Comparison of ENCODE assay signal across 22 cellular contexts in the genomic region with DNA sequence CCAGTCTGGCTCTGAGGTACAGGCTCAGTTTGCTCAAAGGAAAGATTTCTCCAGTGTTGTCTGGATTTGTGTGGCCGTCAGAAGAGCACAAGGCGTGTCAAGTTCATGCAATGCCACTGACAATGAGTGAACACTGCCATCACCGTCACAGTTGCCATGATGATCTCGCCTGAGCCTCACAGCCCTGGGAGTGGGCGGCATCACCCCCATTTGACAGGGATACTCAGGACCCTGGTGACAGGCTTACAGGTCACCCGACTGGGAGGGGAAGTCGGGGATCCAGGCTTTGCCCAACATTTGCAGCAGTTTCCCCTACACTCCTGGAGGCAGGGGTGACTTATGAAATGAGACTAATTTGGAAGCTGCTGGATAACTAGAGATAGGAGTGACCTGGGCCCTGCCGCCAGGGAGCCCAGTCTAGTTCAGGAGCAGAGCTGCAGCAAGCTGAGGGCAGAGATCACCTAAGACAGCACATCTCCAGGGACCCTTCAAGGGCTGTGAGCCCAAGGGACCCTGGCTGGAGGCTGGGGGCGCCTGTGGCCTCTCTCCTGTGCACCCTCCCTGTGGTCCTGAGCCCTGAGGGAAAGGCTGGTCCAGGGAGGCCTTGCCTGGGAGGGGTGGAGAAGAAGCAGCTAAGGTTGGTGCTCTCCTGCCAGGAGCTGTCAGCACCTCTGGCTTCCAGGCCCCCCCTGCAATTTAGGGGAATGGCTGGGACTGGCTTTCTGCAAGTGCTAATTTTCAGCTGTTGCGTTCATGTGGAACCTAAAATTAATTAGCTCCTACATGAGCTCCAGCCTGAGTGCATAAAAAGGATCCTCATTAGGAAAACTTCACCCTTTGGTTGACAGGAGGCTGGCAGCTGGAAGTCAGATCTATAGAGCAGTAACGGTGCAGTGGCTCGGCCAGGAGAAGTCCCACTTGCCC. TPM values are rescaled to one million over a fixed set of nuclear protein-coding genes. Genes with fewer than 3 reads are reported as not detected.
DNase-seq lines count a peak whose midpoint lies in the region; ATAC-seq and TF ChIP-seq lines count a peak whose summit lies in the region.
"Had no signal": no experiment of that assay in that cellular context is flagged by ENCODE, and none has a peak within 500 bp of the region (broad histone marks: within the 10 kb centered on the region; RNA-seq: fewer than 3 reads in every experiment).

No MANE protein-coding gene starts in this region.

- H3K9me3 ChIP-seq in transverse colon = no peaks in the 10 kb centered on the region
- no peaks in the 10 kb centered on the region for H3K9me3 ChIP-seq in Caco-2
- H3K9me3 ChIP-seq: body of pancreas had no signal

- H3K27me3 ChIP-seq in transverse colon = peaks cover 9% of the 10 kb centered on the region
- no peaks in the 10 kb centered on the region for H3K27me3 ChIP-seq in Caco-2 (replicated peaks; ENCODE audit: control insufficient read depth, insufficient read depth, low read length)
- H3K27me3 ChIP-seq: body of pancreas had no signal

- 84% methylated on average over 12 of the region's 12 CpGs; no CpG with 5 or more reads in 1 of the 2 donors for WGBS in transverse colon (ENCODE audit: low coverage in 1 of 2), 2 donors

- H3K36me3 Mint-ChIP-seq in activated T-cell treated with anti-CD3 and anti-CD28 coated beads, Interleukin-2, amount 50 U/mL, for 24 hours (ENCODE audit: low read depth) = no peaks in the 10 kb centered on the region
- no peaks in the 10 kb centered on the region for H3K36me3 Mint-ChIP-seq in activated T-cell treated with anti-CD3 and anti-CD28 coated beads, Interleukin-2, amount 50 U/mL, for 72 hours (ENCODE audit: insufficient read depth in 2 of 2)
- H3K36me3 Mint-ChIP-seq in Caco-2 (ENCODE audit: insufficient read depth, unreplicated experiment) = no peaks in the 10 kb centered on the region
- H3K36me3 Mint-ChIP-seq: type B pancreatic cell had no signal

- H3K4me3 ChIP-seq in transverse colon (no peak overlapping the region), Caco-2 (ENCODE audit: low read depth, low read length) (no peak overlapping the region)
- H3K4me3 ChIP-seq: body of pancreas, GM12878 had no signal

- DNase-seq in activated T-cell treated with anti-CD3 and anti-CD28 coated beads, Interleukin-2, amount 50 U/mL, for 24 hours = peak; percentile 21
- no peak for DNase-seq in activated T-cell treated with anti-CD3 and anti-CD28 coated beads, Interleukin-2, amount 50 U/mL, for 72 hours
- peak; percentile 69 for DNase-seq in NCI-H1694 treated with DMSO at 0.1 percent for 48 hours (lab: John Stamatoyannopoulos, UW)
- DNase-seq in left lobe of liver (ENCODE audit: low spot score) = peak; percentile 31
- peak; percentile 4 for DNase-seq in transverse colon
- DNase-seq in cerebellar cortex (ENCODE audit: low spot score) = no peak
- no peak for DNase-seq in Caco-2
- DNase-seq: activated CD8-positive, alpha-beta T cell treated with anti-CD3 and anti-CD28 coated beads, Interleukin-2, amount 10 ng/mL, durations not matched to agents 7 days and 5 days; activated naive CD4-positive, alpha-beta T cell treated with Interleukin-2 at 50 U/mL for 16 hours; activated T-cell treated with anti-CD3 and anti-CD28 coated beads, Interleukin-2, amount 50 U/mL, for 4 hours; EL; midbrain; naive thymus-derived CD4-positive, alpha-beta T cell; NCI-H2029; NCI-H226 had no signal

- TF ChIP-seq CTCF in transverse colon (IDR thresholded peaks at IDR 0.05) = no peak
- TF ChIP-seq CTCF in Caco-2 (IDR thresholded peaks at IDR 0.05; ENCODE audit: insufficient read depth in 1 of 2, low read depth in 1 of 2, low read length in 1 of 2, severe bottlenecking in 1 of 2, unreplicated experiment in 1 of 2) = no peak

- peaks cover 6% of the 10 kb centered on the region for H3K27me3 Mint-ChIP-seq in activated T-cell treated with anti-CD3 and anti-CD28 coated beads, Interleukin-2, amount 50 U/mL, for 24 hours
- H3K27me3 Mint-ChIP-seq in activated T-cell treated with anti-CD3 and anti-CD28 coated beads, Interleukin-2, amount 50 U/mL, for 72 hours (ENCODE audit: low read depth) = no peaks in the 10 kb centered on the region
- peaks cover 13% of the 10 kb centered on the region for H3K27me3 Mint-ChIP-seq in Caco-2 (ENCODE audit: insufficient read depth, unreplicated experiment)

- in situ Hi-C loops in transverse colon (cut with MboI; ENCODE audit: low pct_ligation_motif_present in 1 of 4, low pct_unique_long_range_greater_than_20kb in 1 of 4, low sequenced_read_pairs in 3 of 4) = no loop called here

- H3K36me3 ChIP-seq in transverse colon = no peaks in the 10 kb centered on the region
- H3K36me3 ChIP-seq in Caco-2 (ENCODE audit: control insufficient read depth, insufficient read depth, low read length) = no peaks in the 10 kb centered on the region

- no peak for ATAC-seq in activated T-cell treated with anti-CD3 and anti-CD28 coated beads, Interleukin-2, amount 50 U/mL, for 72 hours (replicated peaks in 1 of 2)
- ATAC-seq in left lobe of liver = no peak
- ATAC-seq: activated CD8-positive, alpha-beta T cell treated with anti-CD3 and anti-CD28 coated beads, Interleukin-2, amount 10 ng/mL, durations not matched to agents 7 days and 5 days; activated T-cell treated with anti-CD3 and anti-CD28 coated beads, Interleukin-2, amount 50 U/mL, for 4 hours; GM12878; naive thymus-derived CD4-positive, alpha-beta T cell had no signal

- no peak overlapping the region for H3K27ac ChIP-seq in transverse colon
- H3K27ac ChIP-seq: body of pancreas, C4-2B had no signal

- CTCF ChIA-PET in Caco-2 (lab: Charles Lee) = interaction anchor here (1.0 kb wide), 1 partner anchor 26 kb away, joined by 3 read pairs; no protein-coding TSS in a partner anchor

- BruUV-seq in Caco-2 (replicated peaks; lab: Mats Ljungman, UMichigan) = no TSS peak

- no peak for TF ChIP-seq EP300 in transverse colon (IDR thresholded peaks at IDR 0.05; ENCODE audit: low read depth)

- TF ChIP-seq POLR2A in transverse colon (IDR thresholded peaks at IDR 0.05) = no peak

- H3K4me1 ChIP-seq in transverse colon = peaks cover 0 to 27% (median 6%) of the 10 kb centered on the region in 4 donors
- H3K4me1 ChIP-seq in Caco-2 = no peaks in the 10 kb centered on the region

- no peak overlapping the region for H3K4me3 Mint-ChIP-seq in activated T-cell treated with anti-CD3 and anti-CD28 coated beads, Interleukin-2, amount 50 U/mL, for 24 hours
- no peak overlapping the region for H3K4me3 Mint-ChIP-seq in activated T-cell treated with anti-CD3 and anti-CD28 coated beads, Interleukin-2, amount 50 U/mL, for 72 hours
- H3K4me3 Mint-ChIP-seq in Caco-2 (ENCODE audit: unreplicated experiment) = no peak overlapping the region
- H3K4me3 Mint-ChIP-seq: activated CD8-positive, alpha-beta T cell treated with anti-CD3 and anti-CD28 coated beads, Interleukin-2, amount 10 ng/mL, durations not matched to agents 7 days and 5 days; activated T-cell treated with anti-CD3 and anti-CD28 coated beads, Interleukin-2, amount 50 U/mL, for 4 hours; type B pancreatic cell had no signal

- H3K9me3 Mint-ChIP-seq in activated T-cell treated with anti-CD3 and anti-CD28 coated beads, Interleukin-2, amount 50 U/mL, for 24 hours = no peaks in the 10 kb centered on the region
- no peaks in the 10 kb centered on the region for H3K9me3 Mint-ChIP-seq in activated T-cell treated with anti-CD3 and anti-CD28 coated beads, Interleukin-2, amount 50 U/mL, for 72 hours
- no peaks in the 10 kb centered on the region for H3K9me3 Mint-ChIP-seq in Caco-2 (ENCODE audit: unreplicated experiment)
- H3K9me3 Mint-ChIP-seq: activated T-cell treated with anti-CD3 and anti-CD28 coated beads, Interleukin-2, amount 50 U/mL, for 4 hours; type B pancreatic cell had no signal

- intact Hi-C loops in transverse colon (cut with DNase I; ENCODE audit: low total_unique reads) = no loop called here
- intact Hi-C loops in Caco-2 (cut with micrococcal nuclease; ENCODE audit: unreplicated experiment) = no loop called here

- peaks cover 19% of the 10 kb centered on the region for H3K4me1 Mint-ChIP-seq in activated T-cell treated with anti-CD3 and anti-CD28 coated beads, Interleukin-2, amount 50 U/mL, for 24 hours (ENCODE audit: low read depth)
- H3K4me1 Mint-ChIP-seq in activated T-cell treated with anti-CD3 and anti-CD28 coated beads, Interleukin-2, amount 50 U/mL, for 72 hours (ENCODE audit: low read depth) = peaks cover 18% of the 10 kb centered on the region
- H3K4me1 Mint-ChIP-seq in Caco-2 (ENCODE audit: low read depth, unreplicated experiment) = no peaks in the 10 kb centered on the region

- no peak overlapping the region for H3K27ac Mint-ChIP-seq in activated T-cell treated with anti-CD3 and anti-CD28 coated beads, Interleukin-2, amount 50 U/mL, for 24 hours
- H3K27ac Mint-ChIP-seq in activated T-cell treated with anti-CD3 and anti-CD28 coated beads, Interleukin-2, amount 50 U/mL, for 72 hours = no peak overlapping the region
- no peak overlapping the region for H3K27ac Mint-ChIP-seq in Caco-2 (ENCODE audit: unreplicated experiment)
- H3K27ac Mint-ChIP-seq: activated CD8-positive, alpha-beta T cell treated with anti-CD3 and anti-CD28 coated beads, Interleukin-2, amount 10 ng/mL, durations not matched to agents 7 days and 5 days; type B pancreatic cell had no signal

- POLR2A ChIA-PET in Caco-2 (lab: Charles Lee) = no interaction called here

RNA-seq across cellular contexts. Expression of gene BEGAIN, which starts 32.4 kb away (rescaled TPM):
- total RNA-seq in activated T-cell treated with anti-CD3 and anti-CD28 coated beads, Interleukin-2, amount 50 U/mL, for 72 hours = 1 to 10 TPM; 2.6 to 2.8 TPM
- total RNA-seq in left lobe of liver (0.70 TPM), transverse colon (1 to 10 TPM in 1 of 4 donors, under 1 TPM in 2, not detected in 1; 0.27 to 2.5 (median 0.37) TPM), Caco-2 (2022) (0.54 TPM in 1 of 2 replicates, not detected in the other)
- total RNA-seq: glomerular endothelial cell, LHCN-M2, RPMI7951 had no signal

Comparison
In these comparisons a context has a peak if more than half of its experiments do, and no peak if none do; other contexts are left out.
1. DNase-seq: peak in activated T-cell treated with anti-CD3 and anti-CD28 coated beads, Interleukin-2, amount 50 U/mL, for 24 hours (single experiment), NCI-H1694 treated with DMSO at 0.1 percent for 48 hours (single experiment), left lobe of liver (single experiment) and transverse colon (single experiment); none in activated T-cell treated with anti-CD3 and anti-CD28 coated beads, Interleukin-2, amount 50 U/mL, for 72 hours (0 of 2), cerebellar cortex (single experiment) and Caco-2 (0 of 2).